ENCODE assay signal across 27 cellular contexts in genomic region chr7:152414779-152415178, GRCh38.
"Had no signal": no experiment of that assay in that cellular context is flagged by ENCODE, and none has a peak within 500 bp of the region (broad histone marks: within the 10 kb centered on the region; RNA-seq: fewer than 3 reads in every experiment).

No MANE protein-coding gene starts in this region.

- DNase-seq: stimulated activated CD4-positive, alpha-beta T cell treated with anti-CD3 and anti-CD28 coated beads, Interleukin-2, amount 100 ng/mL, for 48 hours; stimulated activated CD4-positive, alpha-beta T cell treated with anti-CD3 and anti-CD28 coated beads, Interleukin-4, amount 100 ng/mL, for 1 hour; stimulated activated CD4-positive, alpha-beta T cell treated with anti-CD3 and anti-CD28 coated beads, Interleukin-4, amount 100 ng/mL, for 24 hours; stimulated activated CD4-positive, alpha-beta T cell treated with anti-CD3 and anti-CD28 coated beads, Interleukin-4, amount 100 ng/mL, for 4 hours; stimulated activated CD8-positive, alpha-beta memory T cell treated with anti-CD3 and anti-CD28 coated beads, Interleukin-4, amount 100 ng/mL, for 48 hours; stimulated activated naive B cell treated with anti-CD40 and anti-IgM and Interleukin-4, amounts not matched to agents 10 μg/mL and 1 μg/mL and 100 μg/mL, for 72 hours; stimulated activated naive CD4-positive, alpha-beta T cell; stimulated activated naive CD4-positive, alpha-beta T cell treated with Interleukin-2 at 50 U/mL for 16 hours; stimulated activated naive CD8-positive, alpha-beta T cell treated with anti-CD3 and anti-CD28 coated beads, Interleukin-15, amount 100 ng/mL, for 72 hours; stimulated activated naive CD8-positive, alpha-beta T cell treated with anti-CD3 and anti-CD28 coated beads, Interleukin-15, Interleukin-2, amounts not matched to agents 100 U/mL and 50 U/mL, for 24 hours; stomach; substantia nigra; testis; thyroid gland; tibial artery; transverse colon; upper lobe of left lung; upper lobe of right lung; uterus had no signal

- H3K27ac Mint-ChIP-seq: stimulated activated effector memory CD8-positive, alpha-beta T cell treated with anti-CD3 and anti-CD28 coated beads, Interleukin-12 subunit alpha, Interleukin-12 subunit beta, amount 100 ng/mL, for 72 hours; stimulated activated memory B cell treated with anti-CD40 and anti-IgM and Interleukin-4, amounts not matched to agents 10 μg/mL and 1 μg/mL and 100 μg/mL, for 72 hours; stimulated activated naive B cell treated with anti-CD40 and anti-IgM and Interleukin-4, amounts not matched to agents 10 μg/mL and 1 μg/mL and 100 μg/mL, for 72 hours; stimulated activated naive CD8-positive, alpha-beta T cell treated with anti-CD3 and anti-CD28 coated beads, Interleukin-15, amount 100 ng/mL, for 72 hours; stimulated activated naive CD8-positive, alpha-beta T cell treated with anti-CD3 and anti-CD28 coated beads, Interleukin-15, Interleukin-2, amounts not matched to agents 100 ng/mL and 50 ng/mL, for 24 hours; type B pancreatic cell had no signal

- H3K27ac ChIP-seq: stomach, suprapubic skin, testis, thoracic aorta, thyroid gland, tibial artery, tibial nerve, transverse colon, upper lobe of left lung, upper lobe of right lung, uterus, vagina had no signal

- H3K4me3 ChIP-seq: stomach, suprapubic skin, testis, thoracic aorta, thyroid gland, tibial artery, tibial nerve, transverse colon, upper lobe of left lung, upper lobe of right lung, uterus, vagina had no signal

- H3K36me3 ChIP-seq: stomach, suprapubic skin, thoracic aorta, thyroid gland, tibial artery, tibial nerve, transverse colon, upper lobe of left lung, upper lobe of right lung, uterus, vagina had no signal

- H3K4me1 ChIP-seq: uterus had no signal

- H3K27me3 Mint-ChIP-seq: stimulated activated memory B cell treated with anti-CD40 and anti-IgM and Interleukin-4, amounts not matched to agents 10 μg/mL and 1 μg/mL and 100 μg/mL, for 72 hours; stimulated activated naive B cell treated with anti-CD40 and anti-IgM and Interleukin-4, amounts not matched to agents 10 μg/mL and 1 μg/mL and 100 μg/mL, for 72 hours; stimulated activated naive CD8-positive, alpha-beta T cell treated with anti-CD3 and anti-CD28 coated beads, Interleukin-15, amount 100 ng/mL, for 72 hours; stimulated activated naive CD8-positive, alpha-beta T cell treated with anti-CD3 and anti-CD28 coated beads, Interleukin-15, Interleukin-2, amounts not matched to agents 100 ng/mL and 50 ng/mL, for 24 hours; type B pancreatic cell had no signal

- H3K4me3 Mint-ChIP-seq: stimulated activated effector memory CD8-positive, alpha-beta T cell treated with anti-CD3 and anti-CD28 coated beads, Interleukin-12 subunit alpha, Interleukin-12 subunit beta, amount 100 ng/mL, for 72 hours; stimulated activated memory B cell treated with anti-CD40 and anti-IgM and Interleukin-4, amounts not matched to agents 10 μg/mL and 1 μg/mL and 100 μg/mL, for 72 hours; stimulated activated naive B cell treated with anti-CD40 and anti-IgM and Interleukin-4, amounts not matched to agents 10 μg/mL and 1 μg/mL and 100 μg/mL, for 72 hours; stimulated activated naive CD8-positive, alpha-beta T cell treated with anti-CD3 and anti-CD28 coated beads, Interleukin-15, amount 100 ng/mL, for 72 hours; stimulated activated naive CD8-positive, alpha-beta T cell treated with anti-CD3 and anti-CD28 coated beads, Interleukin-15, Interleukin-2, amounts not matched to agents 100 ng/mL and 50 ng/mL, for 24 hours; type B pancreatic cell had no signal

- H3K9me3 Mint-ChIP-seq: stimulated activated effector memory CD8-positive, alpha-beta T cell treated with anti-CD3 and anti-CD28 coated beads, Interleukin-12 subunit alpha, Interleukin-12 subunit beta, amount 100 ng/mL, for 72 hours; stimulated activated naive CD8-positive, alpha-beta T cell treated with anti-CD3 and anti-CD28 coated beads, Interleukin-15, amount 100 ng/mL, for 72 hours; stimulated activated naive CD8-positive, alpha-beta T cell treated with anti-CD3 and anti-CD28 coated beads, Interleukin-15, Interleukin-2, amounts not matched to agents 100 ng/mL and 50 ng/mL, for 24 hours had no signal

- H3K9me3 ChIP-seq: stomach, suprapubic skin, testis, thoracic aorta, thyroid gland, tibial artery, tibial nerve, transverse colon, upper lobe of left lung, upper lobe of right lung, uterus, vagina had no signal

- H3K27me3 ChIP-seq: stomach, suprapubic skin, testis, thyroid gland, tibial artery, tibial nerve, transverse colon, upper lobe of left lung, upper lobe of right lung, uterus, vagina had no signal
